Comparison of ENCODE assay signal across 19 cellular contexts in the genomic region with DNA sequence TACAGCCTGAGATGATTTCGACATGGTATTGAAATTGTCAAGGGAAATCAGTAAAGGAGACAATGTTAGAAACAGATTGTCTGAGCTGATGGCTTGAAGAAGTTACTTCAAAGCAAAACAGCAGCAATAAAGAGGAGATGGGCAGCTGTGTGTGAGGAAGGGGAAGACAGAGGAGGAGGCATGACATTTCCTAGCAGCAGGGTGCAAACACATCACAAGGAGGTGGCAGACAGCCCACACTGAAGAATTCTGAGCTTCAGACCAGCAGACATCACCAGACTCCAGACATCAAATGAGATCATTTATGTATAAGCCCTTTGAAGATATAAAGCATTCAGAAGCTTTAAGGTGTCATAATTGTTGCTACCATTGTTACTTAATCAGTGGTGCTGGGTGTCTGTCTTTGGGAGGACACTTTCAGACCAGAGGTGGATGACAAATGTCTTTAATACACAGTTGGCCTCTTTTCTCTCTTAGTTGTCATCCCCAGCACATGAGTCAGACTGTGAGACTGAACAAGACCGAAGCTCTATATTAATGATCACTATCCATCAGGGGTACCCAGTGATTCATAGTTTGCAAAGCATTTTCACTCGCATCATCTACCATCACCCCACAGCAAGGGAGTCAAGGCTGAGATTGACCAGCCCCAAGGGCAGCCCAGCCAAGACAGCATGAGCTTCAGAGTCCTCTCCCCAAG.
DNase-seq lines count a peak whose midpoint lies in the region; TF ChIP-seq lines count a peak whose summit lies in the region.
"Had no signal": no experiment of that assay in that cellular context is flagged by ENCODE, and none has a peak within 500 bp of the region (broad histone marks: within the 10 kb centered on the region; RNA-seq: fewer than 3 reads in every experiment).

No MANE protein-coding gene starts in this region.

- CTCF ChIA-PET in CD4-positive, alpha-beta memory T cell (lab: Charles Lee; ENCODE audit: partially characterized antibody): no interaction called here

- intact Hi-C loops in activated CD4-positive, alpha-beta T cell treated with anti-CD3 and anti-CD28 coated beads, Interleukin-2, amount 10 ng/mL, durations not matched to agents 24 days and 14 days (cut with micrococcal nuclease): no loop called here
- intact Hi-C loops in CD4-positive, alpha-beta memory T cell (cut with micrococcal nuclease): loop anchor here (5.0 kb wide), 1 partner anchor 551 kb away; no protein-coding TSS in a partner anchor
- intact Hi-C loops in posterior cingulate gyrus (cut with DNase I): no loop called here

- no peak overlapping the region for H3K4me3 Mint-ChIP-seq in activated CD4-positive, alpha-beta T cell treated with anti-CD3 and anti-CD28 coated beads, Interleukin-2, amount 10 ng/mL, durations not matched to agents 24 days and 14 days
- peak overlapping the region; percentile 55 for H3K4me3 Mint-ChIP-seq in glutamatergic neuron (ENCODE audit: unreplicated experiment)
- no peak overlapping the region for H3K4me3 Mint-ChIP-seq in CD4-positive, alpha-beta memory T cell

- no peaks in the 10 kb centered on the region for H3K27me3 ChIP-seq in CD4-positive, alpha-beta memory T cell (ENCODE audit: insufficient read depth, low read length)
- H3K27me3 ChIP-seq: Peyer's patch had no signal

- H3K4me3 ChIP-seq in CD4-positive, alpha-beta memory T cell (ENCODE audit: low read length in 2 of 2): no peak overlapping the region
- H3K4me3 ChIP-seq: coronary artery, mucosa of descending colon, Peyer's patch, upper lobe of right lung had no signal

- H3K9me3 Mint-ChIP-seq in activated CD4-positive, alpha-beta T cell treated with anti-CD3 and anti-CD28 coated beads, Interleukin-2, amount 10 ng/mL, durations not matched to agents 24 days and 14 days: no peaks in the 10 kb centered on the region
- H3K9me3 Mint-ChIP-seq in glutamatergic neuron (ENCODE audit: unreplicated experiment): peaks cover 10% of the 10 kb centered on the region
- H3K9me3 Mint-ChIP-seq in CD4-positive, alpha-beta memory T cell: peaks cover 0 to 20% (median 12%) of the 10 kb centered on the region in 8 donors
- H3K9me3 Mint-ChIP-seq: activated T-helper 2 cell treated with anti-CD3 and anti-CD28 coated beads, Interferon-gamma antibody, Interleukin-2, Interleukin-4, amounts not matched to agents 10 μg/mL and 5 μg/mL and 100 μg/mL, durations not matched to agents 14 hours and 24 hours and 36 hours had no signal

- H3K4me1 ChIP-seq in CD4-positive, alpha-beta memory T cell (ENCODE audit: insufficient read depth, low read length): no peaks in the 10 kb centered on the region
- H3K4me1 ChIP-seq: Peyer's patch, upper lobe of right lung had no signal

- H3K27ac ChIP-seq in CD4-positive, alpha-beta memory T cell (ENCODE audit: low read depth, low read length): no peak overlapping the region
- H3K27ac ChIP-seq: C4-2B, coronary artery, Peyer's patch, upper lobe of right lung had no signal

- no peak overlapping the region for H3K27ac Mint-ChIP-seq in activated CD4-positive, alpha-beta T cell treated with anti-CD3 and anti-CD28 coated beads, Interleukin-2, amount 10 ng/mL, durations not matched to agents 24 days and 14 days
- H3K27ac Mint-ChIP-seq in glutamatergic neuron (ENCODE audit: unreplicated experiment): peak overlapping the region; percentile 92
- no peak overlapping the region for H3K27ac Mint-ChIP-seq in CD4-positive, alpha-beta memory T cell
- H3K27ac Mint-ChIP-seq: activated T-helper 2 cell treated with anti-CD3 and anti-CD28 coated beads, Interferon-gamma antibody, Interleukin-2, Interleukin-4, amounts not matched to agents 10 μg/mL and 5 μg/mL and 100 μg/mL, durations not matched to agents 14 hours and 24 hours and 36 hours had no signal

- TF ChIP-seq CTCF in glutamatergic neuron (IDR thresholded peaks at IDR 0.05; ENCODE audit: partially characterized antibody, unreplicated experiment): no peak

- POLR2A ChIA-PET in CD4-positive, alpha-beta memory T cell (lab: Charles Lee; ENCODE audit: partially characterized antibody): no interaction called here

- no peaks in the 10 kb centered on the region for H3K4me1 Mint-ChIP-seq in activated CD4-positive, alpha-beta T cell treated with anti-CD3 and anti-CD28 coated beads, Interleukin-2, amount 10 ng/mL, durations not matched to agents 24 days and 14 days
- H3K4me1 Mint-ChIP-seq in glutamatergic neuron (ENCODE audit: low read depth, unreplicated experiment): peaks cover 22% of the 10 kb centered on the region
- H3K4me1 Mint-ChIP-seq in CD4-positive, alpha-beta memory T cell: no peaks in the 10 kb centered on the region

- DNase-seq in activated CD4-positive, alpha-beta T cell treated with anti-CD3 and anti-CD28 coated beads, Interleukin-2, amount 10 ng/mL, durations not matched to agents 24 days and 14 days: peak; percentile 43
- no peak for DNase-seq in activated CD4-positive, alpha-beta T cell treated with anti-CD3 and anti-CD28 coated beads for 48 hours
- peak; percentile 11 for DNase-seq in RPMI7951 (ENCODE audit: low read depth)
- DNase-seq in glutamatergic neuron: no peak
- DNase-seq in NCI-H69 (lab: John Stamatoyannopoulos, UW): no peak
- no peak for DNase-seq in Ammon's horn (ENCODE audit: low spot score)
- no peak for DNase-seq in CD4-positive, alpha-beta memory T cell
- no peak for DNase-seq in posterior cingulate gyrus
- DNase-seq: activated CD4-positive, alpha-beta T cell treated with anti-CD3 and anti-CD28 coated beads for 1 hour; GF-D8; KG1; mucosa of descending colon; NCI-H1930; Peyer's patch; T1000; upper lobe of right lung had no signal

- H3K27me3 Mint-ChIP-seq in activated CD4-positive, alpha-beta T cell treated with anti-CD3 and anti-CD28 coated beads, Interleukin-2, amount 10 ng/mL, durations not matched to agents 24 days and 14 days: peaks cover 12% of the 10 kb centered on the region
- H3K27me3 Mint-ChIP-seq in glutamatergic neuron (ENCODE audit: unreplicated experiment): peaks cover 8% of the 10 kb centered on the region
- peaks cover 14 to 27% of the 10 kb centered on the region in 2 donors for H3K27me3 Mint-ChIP-seq in CD4-positive, alpha-beta memory T cell

- H3K36me3 Mint-ChIP-seq in activated CD4-positive, alpha-beta T cell treated with anti-CD3 and anti-CD28 coated beads, Interleukin-2, amount 10 ng/mL, durations not matched to agents 24 days and 14 days (ENCODE audit: low read depth): no peaks in the 10 kb centered on the region
- H3K36me3 Mint-ChIP-seq in glutamatergic neuron (ENCODE audit: unreplicated experiment): peaks cover 11% of the 10 kb centered on the region
- H3K36me3 Mint-ChIP-seq in CD4-positive, alpha-beta memory T cell: no peaks in the 10 kb centered on the region

- no peaks in the 10 kb centered on the region for H3K9me3 ChIP-seq in CD4-positive, alpha-beta memory T cell (ENCODE audit: control insufficient read depth in 1 of 2, low read length in 2 of 2)
- H3K9me3 ChIP-seq: mucosa of descending colon, Peyer's patch, upper lobe of right lung had no signal

- no peaks in the 10 kb centered on the region for H3K36me3 ChIP-seq in CD4-positive, alpha-beta memory T cell (ENCODE audit: insufficient read depth, low read length)
- H3K36me3 ChIP-seq: Peyer's patch, upper lobe of right lung had no signal

Comparison
In these comparisons a context has a peak if more than half of its experiments do, and no peak if none do; other contexts are left out.
1. DNase-seq: peak in activated CD4-positive, alpha-beta T cell treated with anti-CD3 and anti-CD28 coated beads, Interleukin-2, amount 10 ng/mL, durations not matched to agents 24 days and 14 days (single experiment) and RPMI7951 (single experiment); none in activated CD4-positive, alpha-beta T cell treated with anti-CD3 and anti-CD28 coated beads for 48 hours (single experiment), glutamatergic neuron (single experiment), NCI-H69 (single experiment), Ammon's horn (single experiment), CD4-positive, alpha-beta memory T cell (0 of 5) and posterior cingulate gyrus (0 of 10).